1 cellular context compared by ENCODE assay signal in the genomic region with DNA sequence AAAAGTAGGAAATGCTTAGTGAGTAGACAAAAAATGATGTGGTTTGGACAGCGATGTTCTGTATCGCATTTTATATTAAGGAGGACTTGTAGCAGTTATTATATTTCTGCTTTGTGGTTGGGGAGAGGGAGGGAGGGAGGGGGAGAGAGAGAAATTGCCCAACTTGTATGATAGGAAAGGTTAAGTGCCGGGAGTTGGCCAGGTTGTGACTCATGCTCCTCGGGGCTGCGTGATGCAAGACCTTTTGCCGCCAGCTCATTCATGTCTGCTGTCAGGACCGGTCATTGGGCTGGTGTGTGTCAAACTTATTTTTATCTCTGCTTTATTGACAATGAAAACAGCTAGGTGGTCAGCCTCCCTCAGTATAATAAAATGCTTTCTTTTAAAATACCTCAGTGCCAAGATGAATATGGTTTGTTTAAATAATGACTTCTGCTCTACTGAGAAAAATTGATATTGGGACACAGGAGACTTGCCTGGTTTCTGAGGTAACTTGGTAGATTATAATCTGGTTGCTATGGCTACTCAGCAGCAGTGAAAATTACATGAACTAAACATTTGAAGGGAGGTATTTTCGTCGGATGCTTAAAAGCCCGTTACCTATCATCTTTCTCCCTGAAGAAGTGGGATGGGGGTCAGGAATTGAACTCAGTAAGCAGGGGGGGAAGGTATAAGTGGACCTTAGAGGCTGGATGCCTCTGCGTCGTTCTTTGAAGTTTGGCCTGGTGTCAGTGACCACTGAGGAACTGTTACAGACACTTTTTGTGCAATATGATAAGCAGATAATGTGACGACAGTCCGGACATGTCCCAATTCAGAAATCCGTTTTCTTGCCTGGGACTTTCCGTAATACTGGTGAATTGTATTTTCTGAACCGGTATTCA.
TF ChIP-seq lines count a peak whose summit lies in the region.

No MANE protein-coding gene starts in this region.

TF ChIP-seq in HepG2, 621 proteins besides CTCF, POLR2A, EP300 and RAD21 (continued from another document and continues in another):
- TF ChIP-seq, protein P1, sequence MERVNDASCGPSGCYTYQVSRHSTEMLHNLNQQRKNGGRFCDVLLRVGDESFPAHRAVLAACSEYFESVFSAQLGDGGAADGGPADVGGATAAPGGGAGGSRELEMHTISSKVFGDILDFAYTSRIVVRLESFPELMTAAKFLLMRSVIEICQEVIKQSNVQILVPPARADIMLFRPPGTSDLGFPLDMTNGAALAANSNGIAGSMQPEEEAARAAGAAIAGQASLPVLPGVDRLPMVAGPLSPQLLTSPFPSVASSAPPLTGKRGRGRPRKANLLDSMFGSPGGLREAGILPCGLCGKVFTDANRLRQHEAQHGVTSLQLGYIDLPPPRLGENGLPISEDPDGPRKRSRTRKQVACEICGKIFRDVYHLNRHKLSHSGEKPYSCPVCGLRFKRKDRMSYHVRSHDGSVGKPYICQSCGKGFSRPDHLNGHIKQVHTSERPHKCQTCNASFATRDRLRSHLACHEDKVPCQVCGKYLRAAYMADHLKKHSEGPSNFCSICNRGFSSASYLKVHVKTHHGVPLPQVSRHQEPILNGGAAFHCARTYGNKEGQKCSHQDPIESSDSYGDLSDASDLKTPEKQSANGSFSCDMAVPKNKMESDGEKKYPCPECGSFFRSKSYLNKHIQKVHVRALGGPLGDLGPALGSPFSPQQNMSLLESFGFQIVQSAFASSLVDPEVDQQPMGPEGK (CRISPR knock-in tag; IDR thresholded peaks at IDR 0.05): peak; percentile 69
- TF ChIP-seq MEIS2 (CRISPR knock-in tag; IDR thresholded peaks at IDR 0.05) (peak; percentile 86; the same call in 1 of the 2 replicates), U2AF1 (optimal IDR thresholded peaks at IDR 0.05; ENCODE audit: low read depth, low read length) (no peak), FOXA3 (CRISPR knock-in tag; IDR thresholded peaks at IDR 0.05) (peak; percentile 78), ZNF12 (CRISPR knock-in tag; IDR thresholded peaks at IDR 0.05) (0 out of 2 replicates have a peak, but pooled peaks have one; percentile 34), MEF2D (CRISPR knock-in tag; IDR thresholded peaks at IDR 0.05) (peak; percentile 86), BORCS8-MEF2B (CRISPR knock-in tag; IDR thresholded peaks at IDR 0.05) (no peak), CBX5 (CRISPR knock-in tag; IDR thresholded peaks at IDR 0.05; ENCODE audit: borderline replicate concordance) (peak; percentile 38; the same call in 1 of the 2 replicates), ZNF564 (CRISPR knock-in tag; IDR thresholded peaks at IDR 0.05) (peak; percentile 100), PHF5A (CRISPR knock-in tag; IDR thresholded peaks at IDR 0.05; ENCODE audit: low read depth, unreplicated experiment) (peak; percentile 26), HMGXB4 (CRISPR knock-in tag; IDR thresholded peaks at IDR 0.05; ENCODE audit: borderline replicate concordance in 1 of 2, low read depth in 1 of 2) (peak in 1 of 2 experiments; percentile 39; a peak in 1 of 4 replicates), GABPB1 (CRISPR knock-in tag; IDR thresholded peaks at IDR 0.05) (peak; percentile 18; the same call in 1 of the 2 replicates), CREM (IDR thresholded peaks at IDR 0.05) (peak; percentile 81), CREM (CRISPR knock-in tag; IDR thresholded peaks at IDR 0.05) (no peak), ZNF816 (CRISPR knock-in tag; IDR thresholded peaks at IDR 0.05; ENCODE audit: borderline replicate concordance) (0 out of 2 replicates have a peak, but pooled peaks have one; percentile 67), TMF1 (CRISPR knock-in tag; IDR thresholded peaks at IDR 0.05; ENCODE audit: low read depth) (no peak), MEIS1 (CRISPR knock-in tag; IDR thresholded peaks at IDR 0.05; ENCODE audit: borderline replicate concordance) (peak; percentile 47; the same call in 1 of the 2 replicates), HOXA9 (CRISPR knock-in tag; IDR thresholded peaks at IDR 0.05; ENCODE audit: borderline replicate concordance) (0 out of 2 replicates have a peak, but pooled peaks have one; percentile 41), EED (CRISPR knock-in tag; IDR thresholded peaks at IDR 0.05) (no peak), ESRRA (CRISPR knock-in tag; IDR thresholded peaks at IDR 0.05; ENCODE audit: low read depth) (0 out of 2 replicates have a peak, but pooled peaks have one; percentile 20), RARA (CRISPR knock-in tag; IDR thresholded peaks at IDR 0.05) (peak; percentile 86), SRSF4 (IDR thresholded peaks at IDR 0.05; ENCODE audit: low read depth, low read length, poor library complexity, severe bottlenecking) (no peak), ZNF432 (CRISPR knock-in tag; IDR thresholded peaks at IDR 0.05; ENCODE audit: borderline replicate concordance) (no peak), RXRA (CRISPR knock-in tag; IDR thresholded peaks at IDR 0.05) (peak; percentile 60; the same call in 1 of the 2 replicates), ZNF557 (CRISPR knock-in tag; IDR thresholded peaks at IDR 0.05) (no peak), ZBTB8A (CRISPR knock-in tag; IDR thresholded peaks at IDR 0.05; ENCODE audit: borderline replicate concordance, low read depth) (no peak), NR2F2 (IDR thresholded peaks at IDR 0.05; ENCODE audit: borderline replicate concordance, low read depth) (peak; percentile 55; the same call in 1 of the 2 replicates), ZNF205 (CRISPR knock-in tag; IDR thresholded peaks at IDR 0.05) (no peak)
- TF ChIP-seq, protein P2, sequence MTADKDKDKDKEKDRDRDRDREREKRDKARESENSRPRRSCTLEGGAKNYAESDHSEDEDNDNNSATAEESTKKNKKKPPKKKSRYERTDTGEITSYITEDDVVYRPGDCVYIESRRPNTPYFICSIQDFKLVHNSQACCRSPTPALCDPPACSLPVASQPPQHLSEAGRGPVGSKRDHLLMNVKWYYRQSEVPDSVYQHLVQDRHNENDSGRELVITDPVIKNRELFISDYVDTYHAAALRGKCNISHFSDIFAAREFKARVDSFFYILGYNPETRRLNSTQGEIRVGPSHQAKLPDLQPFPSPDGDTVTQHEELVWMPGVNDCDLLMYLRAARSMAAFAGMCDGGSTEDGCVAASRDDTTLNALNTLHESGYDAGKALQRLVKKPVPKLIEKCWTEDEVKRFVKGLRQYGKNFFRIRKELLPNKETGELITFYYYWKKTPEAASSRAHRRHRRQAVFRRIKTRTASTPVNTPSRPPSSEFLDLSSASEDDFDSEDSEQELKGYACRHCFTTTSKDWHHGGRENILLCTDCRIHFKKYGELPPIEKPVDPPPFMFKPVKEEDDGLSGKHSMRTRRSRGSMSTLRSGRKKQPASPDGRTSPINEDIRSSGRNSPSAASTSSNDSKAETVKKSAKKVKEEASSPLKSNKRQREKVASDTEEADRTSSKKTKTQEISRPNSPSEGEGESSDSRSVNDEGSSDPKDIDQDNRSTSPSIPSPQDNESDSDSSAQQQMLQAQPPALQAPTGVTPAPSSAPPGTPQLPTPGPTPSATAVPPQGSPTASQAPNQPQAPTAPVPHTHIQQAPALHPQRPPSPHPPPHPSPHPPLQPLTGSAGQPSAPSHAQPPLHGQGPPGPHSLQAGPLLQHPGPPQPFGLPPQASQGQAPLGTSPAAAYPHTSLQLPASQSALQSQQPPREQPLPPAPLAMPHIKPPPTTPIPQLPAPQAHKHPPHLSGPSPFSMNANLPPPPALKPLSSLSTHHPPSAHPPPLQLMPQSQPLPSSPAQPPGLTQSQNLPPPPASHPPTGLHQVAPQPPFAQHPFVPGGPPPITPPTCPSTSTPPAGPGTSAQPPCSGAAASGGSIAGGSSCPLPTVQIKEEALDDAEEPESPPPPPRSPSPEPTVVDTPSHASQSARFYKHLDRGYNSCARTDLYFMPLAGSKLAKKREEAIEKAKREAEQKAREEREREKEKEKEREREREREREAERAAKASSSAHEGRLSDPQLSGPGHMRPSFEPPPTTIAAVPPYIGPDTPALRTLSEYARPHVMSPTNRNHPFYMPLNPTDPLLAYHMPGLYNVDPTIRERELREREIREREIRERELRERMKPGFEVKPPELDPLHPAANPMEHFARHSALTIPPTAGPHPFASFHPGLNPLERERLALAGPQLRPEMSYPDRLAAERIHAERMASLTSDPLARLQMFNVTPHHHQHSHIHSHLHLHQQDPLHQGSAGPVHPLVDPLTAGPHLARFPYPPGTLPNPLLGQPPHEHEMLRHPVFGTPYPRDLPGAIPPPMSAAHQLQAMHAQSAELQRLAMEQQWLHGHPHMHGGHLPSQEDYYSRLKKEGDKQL (CRISPR knock-in tag; IDR thresholded peaks at IDR 0.05; ENCODE audit: low read depth): peak; percentile 68
- TF ChIP-seq, protein P3, sequence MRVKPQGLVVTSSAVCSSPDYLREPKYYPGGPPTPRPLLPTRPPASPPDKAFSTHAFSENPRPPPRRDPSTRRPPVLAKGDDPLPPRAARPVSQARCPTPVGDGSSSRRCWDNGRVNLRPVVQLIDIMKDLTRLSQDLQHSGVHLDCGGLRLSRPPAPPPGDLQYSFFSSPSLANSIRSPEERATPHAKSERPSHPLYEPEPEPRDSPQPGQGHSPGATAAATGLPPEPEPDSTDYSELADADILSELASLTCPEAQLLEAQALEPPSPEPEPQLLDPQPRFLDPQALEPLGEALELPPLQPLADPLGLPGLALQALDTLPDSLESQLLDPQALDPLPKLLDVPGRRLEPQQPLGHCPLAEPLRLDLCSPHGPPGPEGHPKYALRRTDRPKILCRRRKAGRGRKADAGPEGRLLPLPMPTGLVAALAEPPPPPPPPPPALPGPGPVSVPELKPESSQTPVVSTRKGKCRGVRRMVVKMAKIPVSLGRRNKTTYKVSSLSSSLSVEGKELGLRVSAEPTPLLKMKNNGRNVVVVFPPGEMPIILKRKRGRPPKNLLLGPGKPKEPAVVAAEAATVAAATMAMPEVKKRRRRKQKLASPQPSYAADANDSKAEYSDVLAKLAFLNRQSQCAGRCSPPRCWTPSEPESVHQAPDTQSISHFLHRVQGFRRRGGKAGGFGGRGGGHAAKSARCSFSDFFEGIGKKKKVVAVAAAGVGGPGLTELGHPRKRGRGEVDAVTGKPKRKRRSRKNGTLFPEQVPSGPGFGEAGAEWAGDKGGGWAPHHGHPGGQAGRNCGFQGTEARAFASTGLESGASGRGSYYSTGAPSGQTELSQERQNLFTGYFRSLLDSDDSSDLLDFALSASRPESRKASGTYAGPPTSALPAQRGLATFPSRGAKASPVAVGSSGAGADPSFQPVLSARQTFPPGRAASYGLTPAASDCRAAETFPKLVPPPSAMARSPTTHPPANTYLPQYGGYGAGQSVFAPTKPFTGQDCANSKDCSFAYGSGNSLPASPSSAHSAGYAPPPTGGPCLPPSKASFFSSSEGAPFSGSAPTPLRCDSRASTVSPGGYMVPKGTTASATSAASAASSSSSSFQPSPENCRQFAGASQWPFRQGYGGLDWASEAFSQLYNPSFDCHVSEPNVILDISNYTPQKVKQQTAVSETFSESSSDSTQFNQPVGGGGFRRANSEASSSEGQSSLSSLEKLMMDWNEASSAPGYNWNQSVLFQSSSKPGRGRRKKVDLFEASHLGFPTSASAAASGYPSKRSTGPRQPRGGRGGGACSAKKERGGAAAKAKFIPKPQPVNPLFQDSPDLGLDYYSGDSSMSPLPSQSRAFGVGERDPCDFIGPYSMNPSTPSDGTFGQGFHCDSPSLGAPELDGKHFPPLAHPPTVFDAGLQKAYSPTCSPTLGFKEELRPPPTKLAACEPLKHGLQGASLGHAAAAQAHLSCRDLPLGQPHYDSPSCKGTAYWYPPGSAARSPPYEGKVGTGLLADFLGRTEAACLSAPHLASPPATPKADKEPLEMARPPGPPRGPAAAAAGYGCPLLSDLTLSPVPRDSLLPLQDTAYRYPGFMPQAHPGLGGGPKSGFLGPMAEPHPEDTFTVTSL (CRISPR knock-in tag; IDR thresholded peaks at IDR 0.05; ENCODE audit: borderline replicate concordance): peak; percentile 65; the same call in 1 of the 2 replicates
- TF ChIP-seq, protein P4, sequence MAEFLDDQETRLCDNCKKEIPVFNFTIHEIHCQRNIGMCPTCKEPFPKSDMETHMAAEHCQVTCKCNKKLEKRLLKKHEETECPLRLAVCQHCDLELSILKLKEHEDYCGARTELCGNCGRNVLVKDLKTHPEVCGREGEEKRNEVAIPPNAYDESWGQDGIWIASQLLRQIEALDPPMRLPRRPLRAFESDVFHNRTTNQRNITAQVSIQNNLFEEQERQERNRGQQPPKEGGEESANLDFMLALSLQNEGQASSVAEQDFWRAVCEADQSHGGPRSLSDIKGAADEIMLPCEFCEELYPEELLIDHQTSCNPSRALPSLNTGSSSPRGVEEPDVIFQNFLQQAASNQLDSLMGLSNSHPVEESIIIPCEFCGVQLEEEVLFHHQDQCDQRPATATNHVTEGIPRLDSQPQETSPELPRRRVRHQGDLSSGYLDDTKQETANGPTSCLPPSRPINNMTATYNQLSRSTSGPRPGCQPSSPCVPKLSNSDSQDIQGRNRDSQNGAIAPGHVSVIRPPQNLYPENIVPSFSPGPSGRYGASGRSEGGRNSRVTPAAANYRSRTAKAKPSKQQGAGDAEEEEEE (CRISPR knock-in tag; IDR thresholded peaks at IDR 0.05; ENCODE audit: borderline replicate concordance): no peak
- TF ChIP-seq, protein P5, sequence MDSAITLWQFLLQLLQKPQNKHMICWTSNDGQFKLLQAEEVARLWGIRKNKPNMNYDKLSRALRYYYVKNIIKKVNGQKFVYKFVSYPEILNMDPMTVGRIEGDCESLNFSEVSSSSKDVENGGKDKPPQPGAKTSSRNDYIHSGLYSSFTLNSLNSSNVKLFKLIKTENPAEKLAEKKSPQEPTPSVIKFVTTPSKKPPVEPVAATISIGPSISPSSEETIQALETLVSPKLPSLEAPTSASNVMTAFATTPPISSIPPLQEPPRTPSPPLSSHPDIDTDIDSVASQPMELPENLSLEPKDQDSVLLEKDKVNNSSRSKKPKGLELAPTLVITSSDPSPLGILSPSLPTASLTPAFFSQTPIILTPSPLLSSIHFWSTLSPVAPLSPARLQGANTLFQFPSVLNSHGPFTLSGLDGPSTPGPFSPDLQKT (CRISPR knock-in tag; IDR thresholded peaks at IDR 0.05; ENCODE audit: borderline replicate concordance): no peak
- TF ChIP-seq, protein P6, sequence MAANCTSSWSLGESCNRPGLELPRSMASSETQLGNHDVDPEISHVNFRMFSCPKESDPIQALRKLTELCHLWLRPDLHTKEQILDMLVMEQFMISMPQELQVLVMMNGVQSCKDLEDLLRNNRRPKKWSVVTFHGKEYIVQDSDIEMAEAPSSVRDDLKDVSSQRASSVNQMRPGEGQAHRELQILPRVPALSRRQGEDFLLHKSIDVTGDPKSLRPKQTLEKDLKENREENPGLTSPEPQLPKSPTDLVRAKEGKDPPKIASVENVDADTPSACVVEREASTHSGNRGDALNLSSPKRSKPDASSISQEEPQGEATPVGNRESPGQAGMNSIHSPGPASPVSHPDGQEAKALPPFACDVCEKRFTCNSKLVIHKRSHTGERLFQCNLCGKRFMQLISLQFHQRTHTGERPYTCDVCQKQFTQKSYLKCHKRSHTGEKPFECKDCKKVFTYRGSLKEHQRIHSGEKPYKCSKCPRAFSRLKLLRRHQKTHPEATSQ (CRISPR knock-in tag; IDR thresholded peaks at IDR 0.05; ENCODE audit: borderline replicate concordance): no peak
